ENCODE assay signal across 1 cellular context in genomic region chr2:9206991-9207640, GRCh38.
A peak's percentile ranks its signal among the peaks of the same experiment; 100 is the strongest.
TF ChIP-seq lines count a peak whose summit lies in the region.

No MANE protein-coding gene starts in this region.

TF ChIP-seq in HepG2, 621 proteins besides CTCF, POLR2A, EP300 and RAD21 (continued from another document):
- no peak for TF ChIP-seq RNF219 (CRISPR knock-in tag; IDR thresholded peaks at IDR 0.05)
- peak; percentile 95 for TF ChIP-seq ZNF777 (CRISPR knock-in tag; IDR thresholded peaks at IDR 0.05)
- TF ChIP-seq AHDC1 (CRISPR knock-in tag; IDR thresholded peaks at IDR 0.05; ENCODE audit: borderline replicate concordance), result no peak
- 0 out of 2 replicates have a peak, but pooled peaks have one; percentile 24 for TF ChIP-seq MAFG (CRISPR knock-in tag; IDR thresholded peaks at IDR 0.05)
- TF ChIP-seq BRD4 (CRISPR knock-in tag; IDR thresholded peaks at IDR 0.05), result 0 out of 2 replicates have a peak, but pooled peaks have one; percentile 12
- TF ChIP-seq NR2C2 (CRISPR knock-in tag; IDR thresholded peaks at IDR 0.05; ENCODE audit: borderline replicate concordance), result 0 out of 2 replicates have a peak, but pooled peaks have one; percentile 19
- TF ChIP-seq GLMP (CRISPR knock-in tag; IDR thresholded peaks at IDR 0.05; ENCODE audit: borderline replicate concordance), result no peak
- no peak for TF ChIP-seq ZNF609 (CRISPR knock-in tag; IDR thresholded peaks at IDR 0.05; ENCODE audit: borderline replicate concordance)
- TF ChIP-seq DDIT3 (CRISPR knock-in tag; IDR thresholded peaks at IDR 0.05), result 0 out of 2 replicates have a peak, but pooled peaks have one; percentile 19
